Comparison of ENCODE assay signal across 14 cellular contexts in the genomic region with DNA sequence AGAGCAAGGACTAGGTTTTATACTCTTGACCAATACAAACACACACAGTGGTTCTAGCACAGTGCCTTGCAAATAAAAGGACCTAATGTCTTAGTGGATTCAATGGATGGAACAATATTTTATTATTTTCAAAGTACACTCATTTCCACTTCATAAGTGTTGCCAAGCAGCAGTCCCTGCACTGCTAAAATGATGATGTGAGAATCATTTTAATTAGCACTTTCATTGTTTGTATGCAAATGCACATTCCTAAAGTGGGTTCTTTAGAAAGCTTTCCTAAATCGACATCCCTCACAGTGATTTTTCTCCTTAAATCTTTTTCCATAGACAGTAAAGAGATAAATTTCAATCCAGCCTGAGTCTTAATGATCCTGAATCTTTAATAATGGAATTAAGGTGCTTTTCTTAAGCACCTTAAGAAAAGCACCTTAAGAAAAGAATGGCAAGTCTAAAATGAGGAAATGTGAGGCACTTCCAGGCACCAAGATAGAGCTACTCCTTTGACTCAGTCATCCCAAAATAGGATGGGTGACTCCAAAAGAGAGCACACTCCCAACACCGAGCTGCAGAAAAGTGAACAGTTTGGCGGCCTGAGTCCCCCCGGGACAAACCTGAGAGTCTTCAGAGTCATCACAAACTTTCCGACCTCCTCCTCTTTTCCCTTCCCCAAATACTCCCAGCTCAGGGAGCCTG.
DNase-seq lines count a peak whose midpoint lies in the region; ATAC-seq and TF ChIP-seq lines count a peak whose summit lies in the region.
"Had no signal": no experiment of that assay in that cellular context is flagged by ENCODE, and none has a peak within 500 bp of the region (broad histone marks: within the 10 kb centered on the region; RNA-seq: fewer than 3 reads in every experiment).

No MANE protein-coding gene starts in this region.

- CTCF ChIA-PET in HEK293T (lab: Yijun Ruan, JAX), result no interaction called here

- peak overlapping the region; percentile 39; the same call in 1 of the 2 replicates for H3K14ac ChIP-seq in H9 (ENCODE audit: insufficient read depth, low read length)

- no peaks in the 10 kb centered on the region for H4K20me1 ChIP-seq in H9 (ENCODE audit: control insufficient read depth, insufficient read depth, insufficient read length)

- H3K4ac ChIP-seq in H9 (ENCODE audit: low read depth, low read length), result no peak overlapping the region

- peaks cover 63 to 73% of the 10 kb centered on the region in 2 experiments for H3K4me1 Mint-ChIP-seq in H9

- intact Hi-C loops in lower lobe of right lung (cut with DNase I), result no loop called here

- peaks cover 2% of the 10 kb centered on the region; the same call in 1 of the 2 replicates for H3K79me2 ChIP-seq in H9 (ENCODE audit: insufficient read depth, low read length)

- no peak for ATAC-seq in lower lobe of right lung
- ATAC-seq in HG03097 (IDR thresholded peaks at IDR 0.05; ENCODE audit: low FRiP score, unreplicated experiment), result no peak
- ATAC-seq: activated naive CD8-positive, alpha-beta T cell treated with anti-CD3 and anti-CD28 coated beads, Interleukin-2, amount 50 U/mL, for 24 hours had no signal

- H3K9me3 ChIP-seq in H9 (ENCODE audit: control insufficient read depth, low read depth, low read length) (no peaks in the 10 kb centered on the region), lower lobe of right lung (no peaks in the 10 kb centered on the region), stomach smooth muscle (ENCODE audit: control insufficient read depth in 2 of 2, low read length in 2 of 2) (no peaks in the 10 kb centered on the region)

- H3K36me3 ChIP-seq in lower lobe of right lung, result no peaks in the 10 kb centered on the region
- H3K36me3 ChIP-seq in stomach smooth muscle (ENCODE audit: control insufficient read depth in 2 of 2, insufficient read depth in 2 of 2, low read length in 2 of 2), result peaks cover 0 to 2% of the 10 kb centered on the region in 2 donors
- H3K36me3 ChIP-seq: WERI-Rb-1 had no signal

- H2AK5ac ChIP-seq in H9 (ENCODE audit: insufficient read length, low read length), result no peak overlapping the region

- H3K27me3 Mint-ChIP-seq in H9 (ENCODE audit: low read depth), result no peaks in the 10 kb centered on the region

- WGBS in H9 (ENCODE audit: extremely low coverage, insufficient read length, low lambda C conversion rate), result no CpG with 5 or more reads among the region's 5 CpGs

- peak overlapping the region; percentile 22 for H3T11ph ChIP-seq in H9 (ENCODE audit: low read length)

- H2BK5ac ChIP-seq in H9 (ENCODE audit: insufficient read length, low read length), result no peak overlapping the region

- no peak overlapping the region for H2AFZ ChIP-seq in H9 (ENCODE audit: low read length)

- H4K8ac ChIP-seq in H9 (replicated peaks; ENCODE audit: insufficient read length, low read depth, low read length), result no peak overlapping the region

- H3K9me3 Mint-ChIP-seq in H9, result no peaks in the 10 kb centered on the region
- H3K9me3 Mint-ChIP-seq: activated naive CD8-positive, alpha-beta T cell treated with anti-CD3 and anti-CD28 coated beads, Interleukin-2, amount 50 U/mL, for 24 hours had no signal

- H3K4me3 Mint-ChIP-seq in H9, result peak overlapping the region in 1 of 2 experiments; percentile 24; a peak in 2 of 5 replicates
- H3K4me3 Mint-ChIP-seq: activated naive CD8-positive, alpha-beta T cell treated with anti-CD3 and anti-CD28 coated beads, Interleukin-2, amount 50 U/mL, for 24 hours had no signal

- no peak overlapping the region for H2BK20ac ChIP-seq in H9 (ENCODE audit: low read depth, low read length, poor library complexity, severe bottlenecking)

- no peak overlapping the region for H4K91ac ChIP-seq in H9 (ENCODE audit: insufficient read length, low read depth, low read length)

- H4K5ac ChIP-seq in H9 (ENCODE audit: insufficient read length, low read depth, low read length), result no peak overlapping the region

- no peaks in the 10 kb centered on the region for H3K23me2 ChIP-seq in H9 (ENCODE audit: insufficient read length, low read depth, low read length, poor library complexity, severe bottlenecking)

- no peak for DNase-seq in H9
- no peak for DNase-seq in lower lobe of right lung
- no peak for DNase-seq in NCI-H69 (lab: John Stamatoyannopoulos, UW)
- no peak for DNase-seq in HEK293T (ENCODE audit: extremely low spot score)
- no peak for DNase-seq in RPMI8226
- DNase-seq: activated naive CD8-positive, alpha-beta T cell treated with anti-CD3 and anti-CD28 coated beads, Interleukin-2, amount 50 U/mL, for 24 hours; DND-41; head of caudate nucleus; NCI-H1694; NCI-H748 treated with DMSO at 0.1 percent for 48 hours; WERI-Rb-1 had no signal

- H3K79me1 ChIP-seq in H9 (ENCODE audit: insufficient read depth, low read depth, low read length, poor library complexity, severe bottlenecking), result no peaks in the 10 kb centered on the region

- H3K36me3 Mint-ChIP-seq in H9 (ENCODE audit: insufficient read depth in 1 of 3, low read depth in 3 of 3), result peaks cover 0 to 2% (median 0%) of the 10 kb centered on the region in 3 experiments; a peak in 1 of 7 replicates

- POLR2A ChIA-PET in HEK293T (lab: Yijun Ruan, JAX), result no interaction called here

- H3K27ac ChIP-seq in H9 (ENCODE audit: insufficient read length, low read depth, low read length) (peak overlapping the region; percentile 67), cingulate gyrus (ENCODE audit: low read depth, low read length) (peak overlapping the region; percentile 76), lower lobe of right lung (peak overlapping the region; percentile 38), stomach smooth muscle (ENCODE audit: low read length) (peak overlapping the region; percentile 96)
- H3K27ac ChIP-seq: WERI-Rb-1 had no signal

- no peak overlapping the region for H3K23ac ChIP-seq in H9 (ENCODE audit: insufficient read length, low read depth, low read length)

- H2BK15ac ChIP-seq in H9 (ENCODE audit: low read depth, low read length), result no peak overlapping the region

- H3K4me3 ChIP-seq in lower lobe of right lung (no peak overlapping the region), stomach smooth muscle (ENCODE audit: low read length in 2 of 2) (peak overlapping the region in 1 of 2 donors; percentile 29)

- H3K9ac ChIP-seq in H9 (ENCODE audit: extremely low read depth, insufficient read length, low read length) (no peak overlapping the region), stomach smooth muscle (ENCODE audit: low read length in 2 of 2) (peak overlapping the region; percentile 19 to 43)

- H3K27me3 ChIP-seq in H9 (ENCODE audit: insufficient read depth, low read length), result no peaks in the 10 kb centered on the region
- no peaks in the 10 kb centered on the region for H3K27me3 ChIP-seq in lower lobe of right lung (ENCODE audit: low read depth)
- H3K27me3 ChIP-seq in stomach smooth muscle (ENCODE audit: control insufficient read depth in 1 of 2, insufficient read depth in 2 of 2, low read length in 2 of 2), result no peaks in the 10 kb centered on the region

- TF ChIP-seq CTCF in H9 (conservative IDR thresholded peaks at IDR 0.05) (no peak), lower lobe of right lung (IDR thresholded peaks at IDR 0.05) (no peak)

- H2BK12ac ChIP-seq in H9 (ENCODE audit: insufficient read length, low read depth, low read length), result no peak overlapping the region

- H3K4me1 ChIP-seq in H9 (ENCODE audit: insufficient read depth, low read length) (peaks cover 21% of the 10 kb centered on the region; the same call in 1 of the 2 replicates), lower lobe of right lung (peaks cover 59% of the 10 kb centered on the region), stomach smooth muscle (ENCODE audit: control insufficient read depth, insufficient read depth, low read length) (peaks cover 76% of the 10 kb centered on the region)

- H2BK120ac ChIP-seq in H9 (ENCODE audit: low read depth, low read length, poor library complexity, severe bottlenecking), result no peak overlapping the region

- H3K27ac Mint-ChIP-seq in H9, result peak overlapping the region; percentile 76 to 98 (median 97)
- H3K27ac Mint-ChIP-seq: activated naive CD8-positive, alpha-beta T cell treated with anti-CD3 and anti-CD28 coated beads, Interleukin-2, amount 50 U/mL, for 24 hours had no signal

- no peak overlapping the region for H3K56ac ChIP-seq in H9 (ENCODE audit: insufficient read length, low read depth, low read length)

- H3K18ac ChIP-seq in H9 (ENCODE audit: insufficient read length, low read depth, low read length), result peak overlapping the region; percentile 13

- H3K4me2 ChIP-seq in H9 (ENCODE audit: insufficient read depth, insufficient read length, low read length), result no peak overlapping the region

TF ChIP-seq in HEK293T, 16 proteins besides CTCF, POLR2A, EP300 and RAD21:
- TF ChIP-seq SP1 (IDR thresholded peaks at IDR 0.05) (no peak), FOXA1 (IDR thresholded peaks at IDR 0.05) (no peak), ARNT (IDR thresholded peaks at IDR 0.05) (no peak)

Comparison
In these comparisons a context has a peak if more than half of its experiments do, and no peak if none do; other contexts are left out.
1. H3K27ac ChIP-seq: peak in every context shown above with its lines; median percentile 96 in stomach smooth muscle; 76 in cingulate gyrus; 67 in H9; 38 in lower lobe of right lung.